Comparison of ENCODE assay signal across 20 cellular contexts in the genomic region with DNA sequence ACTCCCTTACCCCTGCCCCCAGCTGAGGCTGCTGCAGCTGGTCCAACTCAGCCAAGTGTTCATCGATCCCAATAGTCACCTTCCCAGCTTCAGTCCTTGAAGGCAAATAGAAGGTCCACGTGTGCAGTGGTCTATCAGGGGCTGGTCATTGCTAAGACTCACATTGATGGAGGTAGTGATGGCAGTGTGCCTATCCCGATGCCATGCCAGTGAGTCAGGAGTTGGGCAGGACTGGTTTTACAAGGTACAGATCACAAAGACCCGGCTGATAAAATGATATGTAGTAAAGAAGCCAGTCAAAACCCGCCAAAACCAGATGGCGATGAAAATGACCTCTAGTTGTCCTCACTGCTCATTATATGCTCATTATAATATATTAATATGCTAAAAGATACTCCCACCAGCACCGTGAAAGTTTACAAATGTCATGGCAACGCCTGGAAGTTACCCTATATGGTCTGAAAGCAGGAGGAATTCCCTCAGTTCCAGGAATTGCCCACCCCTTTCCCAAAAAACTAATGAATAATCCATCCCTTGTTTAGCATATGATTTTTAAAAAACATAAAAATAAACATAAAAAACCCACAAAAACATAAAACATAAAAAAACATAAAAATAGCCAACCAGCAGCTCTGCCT. TPM values are rescaled to one million over a fixed set of nuclear protein-coding genes. Genes with fewer than 3 reads are reported as not detected.
"Had no signal": no experiment of that assay in that cellular context is flagged by ENCODE, and none has a peak within 500 bp of the region (broad histone marks: within the 10 kb centered on the region; RNA-seq: fewer than 3 reads in every experiment).

No MANE protein-coding gene starts in this region.

- H3K4me1 ChIP-seq: colonic mucosa, suprapubic skin, upper lobe of left lung had no signal

- H3K36me3 Mint-ChIP-seq: stimulated activated memory B cell treated with anti-CD40 and anti-IgM and Interleukin-4, amounts not matched to agents 10 μg/mL and 1 μg/mL and 100 μg/mL, for 72 hours had no signal

- H3K27me3 Mint-ChIP-seq: stimulated activated memory B cell treated with anti-CD40 and anti-IgM and Interleukin-4, amounts not matched to agents 10 μg/mL and 1 μg/mL and 100 μg/mL, for 72 hours had no signal

- H3K79me2 ChIP-seq: hepatocyte had no signal

- H3K27ac Mint-ChIP-seq: activated CD8-positive, alpha-beta T cell treated with anti-CD3 and anti-CD28 coated beads, Interleukin-2, amount 10 ng/mL, durations not matched to agents 7 days and 5 days; activated T-helper 1 cell treated with anti-CD3 and anti-CD28 coated beads, Interleukin-12 subunit alpha, Interleukin-12 subunit beta, Interleukin-2, Interleukin-4 antibody, amounts not matched to agents 30 ng/mL and 10 ng/mL and 1 ng/mL, durations not matched to agents 14 hours and 24 hours and 36 hours; stimulated activated memory B cell treated with anti-CD40 and anti-IgM and Interleukin-4, amounts not matched to agents 10 μg/mL and 1 μg/mL and 100 μg/mL, for 72 hours had no signal

- H3K4me1 Mint-ChIP-seq: stimulated activated memory B cell treated with anti-CD40 and anti-IgM and Interleukin-4, amounts not matched to agents 10 μg/mL and 1 μg/mL and 100 μg/mL, for 72 hours had no signal

- H2AFZ ChIP-seq: hepatocyte had no signal

- H3K36me3 ChIP-seq: colonic mucosa, suprapubic skin, upper lobe of left lung, WERI-Rb-1 had no signal

- H3K4me3 Mint-ChIP-seq: activated CD8-positive, alpha-beta T cell treated with anti-CD3 and anti-CD28 coated beads, Interleukin-2, amount 10 ng/mL, durations not matched to agents 7 days and 5 days; activated T-helper 1 cell treated with anti-CD3 and anti-CD28 coated beads, Interleukin-12 subunit alpha, Interleukin-12 subunit beta, Interleukin-2, Interleukin-4 antibody, amounts not matched to agents 30 ng/mL and 10 ng/mL and 1 ng/mL, durations not matched to agents 14 hours and 24 hours and 36 hours; stimulated activated memory B cell treated with anti-CD40 and anti-IgM and Interleukin-4, amounts not matched to agents 10 μg/mL and 1 μg/mL and 100 μg/mL, for 72 hours had no signal

- H3K4me2 ChIP-seq: hepatocyte, smooth muscle cell had no signal

- H3K4me3 ChIP-seq: colonic mucosa, hepatocyte, smooth muscle cell, suprapubic skin, upper lobe of left lung had no signal

- H3K27ac ChIP-seq: colonic mucosa, hepatocyte, suprapubic skin, upper lobe of left lung, WERI-Rb-1 had no signal

- DNase-seq: activated CD4-positive, alpha-beta T cell treated with anti-CD3 and anti-CD28 coated beads for 48 hours; activated CD8-positive, alpha-beta memory T cell treated with anti-CD3 and anti-CD28 coated beads, Interleukin-2, amount 50 U/mL, for 48 hours; activated CD8-positive, alpha-beta T cell treated with anti-CD3 and anti-CD28 coated beads, Interleukin-2, amount 10 ng/mL, durations not matched to agents 7 days and 5 days; activated naive CD4-positive, alpha-beta T cell; caudate nucleus; colonic mucosa; kidney glomerular epithelial cell; right cardiac atrium; stimulated activated CD4-positive, alpha-beta T cell treated with anti-CD3 and anti-CD28 coated beads, Interleukin-1b, Interleukin-23, amount 100 ng/mL, for 48 hours; T-helper 1 cell; WERI-Rb-1 had no signal

- H3K27me3 ChIP-seq: colonic mucosa, hepatocyte, suprapubic skin, upper lobe of left lung had no signal

- H3K9me3 ChIP-seq: colonic mucosa, suprapubic skin, upper lobe of left lung had no signal

- H3K9me3 Mint-ChIP-seq: activated T-helper 1 cell treated with anti-CD3 and anti-CD28 coated beads, Interleukin-12 subunit alpha, Interleukin-12 subunit beta, Interleukin-2, Interleukin-4 antibody, amounts not matched to agents 30 ng/mL and 10 ng/mL and 1 ng/mL, durations not matched to agents 14 hours and 24 hours and 36 hours; stimulated activated memory B cell treated with anti-CD40 and anti-IgM and Interleukin-4, amounts not matched to agents 10 μg/mL and 1 μg/mL and 100 μg/mL, for 72 hours had no signal

- ATAC-seq: activated CD8-positive, alpha-beta T cell treated with anti-CD3 and anti-CD28 coated beads, Interleukin-2, amount 10 ng/mL, durations not matched to agents 7 days and 5 days; right cardiac atrium; stimulated activated memory B cell treated with anti-CD40 and anti-IgM and Interleukin-4, amounts not matched to agents 10 μg/mL and 1 μg/mL and 100 μg/mL, for 72 hours had no signal

- FAIRE-seq: endothelial cell of umbilical vein had no signal

RNA-seq across cellular contexts. Expression of gene C2orf80, which starts 2.9 kb away (rescaled TPM):
- total RNA-seq: activated CD8-positive, alpha-beta T cell treated with anti-CD3 and anti-CD28 coated beads, Interleukin-2, amount 10 ng/mL, durations not matched to agents 7 days and 5 days; activated T-helper 1 cell treated with anti-CD3 and anti-CD28 coated beads, Interleukin-12 subunit alpha, Interleukin-12 subunit beta, Interleukin-2, Interleukin-4 antibody, amounts not matched to agents 30 ng/mL and 10 ng/mL and 1 ng/mL, durations not matched to agents 14 hours and 24 hours and 36 hours; colonic mucosa; endothelial cell of umbilical vein; hepatocyte; lower leg skin; myocyte; right cardiac atrium; smooth muscle cell; suprapubic skin; upper lobe of left lung had no signal
- polyA plus RNA-seq: endothelial cell of umbilical vein, hepatocyte, right cardiac atrium, smooth muscle cell had no signal

RNA-seq across cellular contexts. Expression of gene CRYGA, which starts 29.3 kb away (rescaled TPM):
- total RNA-seq: activated CD8-positive, alpha-beta T cell treated with anti-CD3 and anti-CD28 coated beads, Interleukin-2, amount 10 ng/mL, durations not matched to agents 7 days and 5 days; activated T-helper 1 cell treated with anti-CD3 and anti-CD28 coated beads, Interleukin-12 subunit alpha, Interleukin-12 subunit beta, Interleukin-2, Interleukin-4 antibody, amounts not matched to agents 30 ng/mL and 10 ng/mL and 1 ng/mL, durations not matched to agents 14 hours and 24 hours and 36 hours; colonic mucosa; endothelial cell of umbilical vein; hepatocyte; lower leg skin; myocyte; right cardiac atrium; smooth muscle cell; suprapubic skin; upper lobe of left lung had no signal
- polyA plus RNA-seq: endothelial cell of umbilical vein, hepatocyte, right cardiac atrium, smooth muscle cell had no signal

RNA-seq across cellular contexts. Expression of gene CRYGB, which starts 46.8 kb away (rescaled TPM):
- total RNA-seq: activated CD8-positive, alpha-beta T cell treated with anti-CD3 and anti-CD28 coated beads, Interleukin-2, amount 10 ng/mL, durations not matched to agents 7 days and 5 days; activated T-helper 1 cell treated with anti-CD3 and anti-CD28 coated beads, Interleukin-12 subunit alpha, Interleukin-12 subunit beta, Interleukin-2, Interleukin-4 antibody, amounts not matched to agents 30 ng/mL and 10 ng/mL and 1 ng/mL, durations not matched to agents 14 hours and 24 hours and 36 hours; colonic mucosa; endothelial cell of umbilical vein; hepatocyte; lower leg skin; myocyte; right cardiac atrium; smooth muscle cell; suprapubic skin; upper lobe of left lung had no signal
- polyA plus RNA-seq: endothelial cell of umbilical vein, hepatocyte, right cardiac atrium, smooth muscle cell had no signal
